26 cellular contexts compared by ENCODE assay signal in the genomic region with DNA sequence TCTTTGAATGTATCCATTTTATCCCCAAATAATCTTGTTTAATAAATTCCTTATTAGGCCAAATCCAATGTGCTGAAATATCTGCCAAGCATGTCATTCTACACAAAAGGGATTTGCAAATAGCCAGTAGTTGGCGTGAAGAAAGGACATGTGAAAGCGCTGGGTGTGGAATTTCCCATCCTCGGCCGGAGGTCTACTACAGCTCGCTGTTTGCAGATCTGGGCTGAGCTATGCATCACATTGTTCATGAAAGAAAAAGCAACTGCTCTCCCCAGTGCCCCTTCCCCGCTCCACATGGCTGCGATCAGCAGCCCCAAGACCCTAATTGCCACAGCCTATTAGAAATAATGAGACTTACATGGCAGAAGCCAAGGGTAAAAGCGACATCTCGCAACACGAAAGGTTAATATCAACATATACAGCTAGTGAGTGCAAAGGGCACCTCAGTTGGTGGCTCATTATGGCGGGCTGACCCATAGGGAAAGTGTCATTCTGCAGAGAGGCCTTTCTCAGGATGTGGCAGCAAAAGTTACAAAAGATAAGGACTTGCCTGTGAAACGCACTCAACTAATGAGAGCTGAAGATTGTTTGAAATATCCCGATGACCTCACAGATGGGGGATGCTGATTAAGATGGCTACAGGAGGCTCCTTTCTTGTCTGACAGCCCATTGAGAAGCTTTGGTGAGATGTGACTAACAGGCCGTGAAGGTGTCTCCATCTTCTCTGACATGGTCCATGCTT.
"Had no signal": no experiment of that assay in that cellular context is flagged by ENCODE, and none has a peak within 500 bp of the region (broad histone marks: within the 10 kb centered on the region; RNA-seq: fewer than 3 reads in every experiment).

No MANE protein-coding gene starts in this region.

- H2AFZ ChIP-seq: hepatocyte had no signal

- H3K4me2 ChIP-seq: hepatocyte had no signal

- H3K27me3 ChIP-seq: brain microvascular endothelial cell, hepatocyte, tibial artery, vagina had no signal

- H3K79me2 ChIP-seq: hepatocyte had no signal

- H3K9me3 Mint-ChIP-seq: activated naive CD4-positive, alpha-beta T cell treated with anti-CD3 and anti-CD28 coated beads, Interleukin-2, amount 50 U/mL, for 72 hours; dendritic cell treated with granulocyte-macrophage colony-stimulating factor and Interleukin-4, amounts not matched to agents 40 ng/mL and 50 ng/mL, for 4 days; T-helper 1 cell treated with Interleukin-12 subunit alpha and Interleukin-12 subunit beta and Interleukin-4 antibody, amounts not matched to agents 30 μg/mL and 1 μg/mL, for 36 hours had no signal

- H3K36me3 Mint-ChIP-seq: activated naive CD4-positive, alpha-beta T cell treated with anti-CD3 and anti-CD28 coated beads, Interleukin-2, amount 50 U/mL, for 72 hours had no signal

- H3K27ac Mint-ChIP-seq: activated CD8-positive, alpha-beta T cell treated with anti-CD3 and anti-CD28 coated beads, Interleukin-2, amount 10 ng/mL, durations not matched to agents 7 days and 5 days; activated naive CD4-positive, alpha-beta T cell treated with anti-CD3 and anti-CD28 coated beads, Interleukin-2, amount 50 U/mL, for 72 hours; dendritic cell treated with granulocyte-macrophage colony-stimulating factor and Interleukin-4, amounts not matched to agents 40 ng/mL and 50 ng/mL, for 4 days; stimulated activated naive CD8-positive, alpha-beta T cell treated with anti-CD3 and anti-CD28 coated beads, Interleukin-15, Interleukin-2, amounts not matched to agents 100 ng/mL and 50 ng/mL, for 24 hours; T-helper 1 cell treated with Interleukin-12 subunit alpha and Interleukin-12 subunit beta and Interleukin-4 antibody, amounts not matched to agents 30 μg/mL and 1 μg/mL, for 36 hours had no signal

- H3K4me1 ChIP-seq: left lung, psoas muscle, tibial artery, vagina had no signal

- ATAC-seq: activated CD8-positive, alpha-beta T cell treated with anti-CD3 and anti-CD28 coated beads, Interleukin-2, amount 10 ng/mL, durations not matched to agents 7 days and 5 days; activated naive CD4-positive, alpha-beta T cell treated with anti-CD3 and anti-CD28 coated beads, Interleukin-2, amount 50 U/mL, for 72 hours; left lung; psoas muscle; right cardiac atrium had no signal

- H3K4me3 ChIP-seq: hepatocyte, left lung, lung, psoas muscle, tibial artery, vagina had no signal

- DNase-seq: activated CD4-positive, alpha-beta T cell treated with anti-CD3 and anti-CD28 coated beads for 1 hour; activated CD4-positive, alpha-beta T cell treated with anti-CD3 and anti-CD28 coated beads, Interleukin-2, amount 50 U/mL, for 1 hour; activated CD8-positive, alpha-beta T cell treated with anti-CD3 and anti-CD28 coated beads, Interleukin-2, amount 10 ng/mL, durations not matched to agents 7 days and 5 days; activated gamma-delta T cell treated with Interleukin-2 at 50 U/mL for 16 hours; aorta; brain microvascular endothelial cell; caudate nucleus; effector CD4-positive, alpha-beta T cell; erythroblast; foreskin fibroblast; kidney glomerular epithelial cell; left lung; psoas muscle; right cardiac atrium; stimulated activated CD4-positive, alpha-beta T cell treated with anti-CD3 and anti-CD28 coated beads, Interleukin-12 subunit alpha, Interleukin-12 subunit beta, amount 100 ng/mL, for 4 hours; stimulated activated CD4-positive, alpha-beta T cell treated with anti-CD3 and anti-CD28 coated beads, Interleukin-4, amount 100 ng/mL, for 4 hours; substantia nigra; T1000; tibial artery had no signal

- H3K27ac ChIP-seq: brain microvascular endothelial cell, hepatocyte, left lung, psoas muscle, tibial artery, vagina had no signal

- H3K36me3 ChIP-seq: brain microvascular endothelial cell, left lung, tibial artery, vagina had no signal

- H3K9me3 ChIP-seq: left lung, psoas muscle, tibial artery, vagina had no signal

- H3K4me3 Mint-ChIP-seq: activated CD8-positive, alpha-beta T cell treated with anti-CD3 and anti-CD28 coated beads, Interleukin-2, amount 10 ng/mL, durations not matched to agents 7 days and 5 days; dendritic cell treated with granulocyte-macrophage colony-stimulating factor and Interleukin-4, amounts not matched to agents 40 ng/mL and 50 ng/mL, for 4 days; stimulated activated naive CD8-positive, alpha-beta T cell treated with anti-CD3 and anti-CD28 coated beads, Interleukin-15, Interleukin-2, amounts not matched to agents 100 ng/mL and 50 ng/mL, for 24 hours; T-helper 1 cell treated with Interleukin-12 subunit alpha and Interleukin-12 subunit beta and Interleukin-4 antibody, amounts not matched to agents 30 μg/mL and 1 μg/mL, for 36 hours had no signal
